1 cellular context compared by ENCODE assay signal in the genomic region with DNA sequence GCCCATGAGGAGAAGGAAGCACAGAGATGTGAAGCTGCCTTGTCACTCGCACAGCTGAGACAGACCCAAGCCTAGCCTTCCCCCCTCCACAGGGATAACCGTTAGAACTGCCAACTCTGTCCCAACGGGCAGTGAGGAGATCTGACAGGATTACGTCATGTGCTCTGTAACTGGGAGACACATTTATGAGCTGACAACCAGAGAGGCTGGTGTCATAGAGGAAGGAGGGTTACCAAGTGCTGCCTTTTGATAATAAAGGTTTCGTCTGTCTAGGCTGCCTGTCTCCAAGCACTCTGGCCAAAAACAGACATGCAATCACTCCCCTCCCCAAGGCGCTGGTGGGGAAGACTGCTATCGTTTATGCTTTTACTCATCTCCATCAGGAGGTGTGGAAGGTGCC.
A peak's percentile ranks its signal among the peaks of the same experiment; 100 is the strongest.
TF ChIP-seq lines count a peak whose summit lies in the region.

No MANE protein-coding gene starts in this region.

TF ChIP-seq in HEK293, 187 proteins besides CTCF, POLR2A, EP300 and RAD21 (continued from another document):
- TF ChIP-seq, protein P1, sequence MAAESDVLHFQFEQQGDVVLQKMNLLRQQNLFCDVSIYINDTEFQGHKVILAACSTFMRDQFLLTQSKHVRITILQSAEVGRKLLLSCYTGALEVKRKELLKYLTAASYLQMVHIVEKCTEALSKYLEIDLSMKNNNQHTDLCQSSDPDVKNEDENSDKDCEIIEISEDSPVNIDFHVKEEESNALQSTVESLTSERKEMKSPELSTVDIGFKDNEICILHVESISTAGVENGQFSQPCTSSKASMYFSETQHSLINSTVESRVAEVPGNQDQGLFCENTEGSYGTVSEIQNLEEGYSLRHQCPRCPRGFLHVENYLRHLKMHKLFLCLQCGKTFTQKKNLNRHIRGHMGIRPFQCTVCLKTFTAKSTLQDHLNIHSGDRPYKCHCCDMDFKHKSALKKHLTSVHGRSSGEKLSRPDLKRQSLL (tag by site-specific recombination; IDR thresholded peaks at IDR 0.05) = no peak
- TF ChIP-seq, protein P2, sequence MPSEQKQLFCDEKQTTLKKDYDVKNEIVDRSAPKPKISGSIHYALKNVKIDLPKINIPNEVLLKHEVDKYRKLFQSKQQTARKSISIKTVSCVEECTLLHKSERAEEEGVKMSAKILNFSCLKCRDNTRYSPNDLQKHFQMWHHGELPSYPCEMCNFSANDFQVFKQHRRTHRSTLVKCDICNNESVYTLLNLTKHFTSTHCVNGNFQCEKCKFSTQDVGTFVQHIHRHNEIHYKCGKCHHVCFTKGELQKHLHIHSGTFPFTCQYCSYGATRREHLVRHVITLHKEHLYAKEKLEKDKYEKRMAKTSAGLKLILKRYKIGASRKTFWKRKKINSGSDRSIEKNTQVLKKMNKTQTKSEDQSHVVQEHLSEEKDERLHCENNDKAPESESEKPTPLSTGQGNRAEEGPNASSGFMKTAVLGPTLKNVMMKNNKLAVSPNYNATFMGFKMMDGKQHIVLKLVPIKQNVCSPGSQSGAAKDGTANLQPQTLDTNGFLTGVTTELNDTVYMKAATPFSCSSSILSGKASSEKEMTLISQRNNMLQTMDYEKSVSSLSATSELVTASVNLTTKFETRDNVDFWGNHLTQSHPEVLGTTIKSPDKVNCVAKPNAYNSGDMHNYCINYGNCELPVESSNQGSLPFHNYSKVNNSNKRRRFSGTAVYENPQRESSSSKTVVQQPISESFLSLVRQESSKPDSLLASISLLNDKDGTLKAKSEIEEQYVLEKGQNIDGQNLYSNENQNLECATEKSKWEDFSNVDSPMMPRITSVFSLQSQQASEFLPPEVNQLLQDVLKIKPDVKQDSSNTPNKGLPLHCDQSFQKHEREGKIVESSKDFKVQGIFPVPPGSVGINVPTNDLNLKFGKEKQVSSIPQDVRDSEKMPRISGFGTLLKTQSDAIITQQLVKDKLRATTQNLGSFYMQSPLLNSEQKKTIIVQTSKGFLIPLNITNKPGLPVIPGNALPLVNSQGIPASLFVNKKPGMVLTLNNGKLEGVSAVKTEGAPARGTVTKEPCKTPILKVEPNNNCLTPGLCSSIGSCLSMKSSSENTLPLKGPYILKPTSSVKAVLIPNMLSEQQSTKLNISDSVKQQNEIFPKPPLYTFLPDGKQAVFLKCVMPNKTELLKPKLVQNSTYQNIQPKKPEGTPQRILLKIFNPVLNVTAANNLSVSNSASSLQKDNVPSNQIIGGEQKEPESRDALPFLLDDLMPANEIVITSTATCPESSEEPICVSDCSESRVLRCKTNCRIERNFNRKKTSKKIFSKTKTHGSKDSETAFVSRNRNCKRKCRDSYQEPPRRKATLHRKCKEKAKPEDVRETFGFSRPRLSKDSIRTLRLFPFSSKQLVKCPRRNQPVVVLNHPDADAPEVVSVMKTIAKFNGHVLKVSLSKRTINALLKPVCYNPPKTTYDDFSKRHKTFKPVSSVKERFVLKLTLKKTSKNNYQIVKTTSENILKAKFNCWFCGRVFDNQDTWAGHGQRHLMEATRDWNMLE (tag by site-specific recombination; conservative IDR thresholded peaks at IDR 0.05; ENCODE audit: low read depth) = peak; percentile 33; the same call in 1 of the 2 replicates
- TF ChIP-seq, protein P3, sequence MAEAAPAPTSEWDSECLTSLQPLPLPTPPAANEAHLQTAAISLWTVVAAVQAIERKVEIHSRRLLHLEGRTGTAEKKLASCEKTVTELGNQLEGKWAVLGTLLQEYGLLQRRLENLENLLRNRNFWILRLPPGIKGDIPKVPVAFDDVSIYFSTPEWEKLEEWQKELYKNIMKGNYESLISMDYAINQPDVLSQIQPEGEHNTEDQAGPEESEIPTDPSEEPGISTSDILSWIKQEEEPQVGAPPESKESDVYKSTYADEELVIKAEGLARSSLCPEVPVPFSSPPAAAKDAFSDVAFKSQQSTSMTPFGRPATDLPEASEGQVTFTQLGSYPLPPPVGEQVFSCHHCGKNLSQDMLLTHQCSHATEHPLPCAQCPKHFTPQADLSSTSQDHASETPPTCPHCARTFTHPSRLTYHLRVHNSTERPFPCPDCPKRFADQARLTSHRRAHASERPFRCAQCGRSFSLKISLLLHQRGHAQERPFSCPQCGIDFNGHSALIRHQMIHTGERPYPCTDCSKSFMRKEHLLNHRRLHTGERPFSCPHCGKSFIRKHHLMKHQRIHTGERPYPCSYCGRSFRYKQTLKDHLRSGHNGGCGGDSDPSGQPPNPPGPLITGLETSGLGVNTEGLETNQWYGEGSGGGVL (tag by site-specific recombination; IDR thresholded peaks at IDR 0.05) = peak; percentile 70
- TF ChIP-seq GLIS2 (tag by site-specific recombination; IDR thresholded peaks at IDR 0.05) = no peak
- no peak for TF ChIP-seq ZNF248 (tag by site-specific recombination; IDR thresholded peaks at IDR 0.05)
- no peak for TF ChIP-seq ZNF521 (tag by site-specific recombination; IDR thresholded peaks at IDR 0.05)
- TF ChIP-seq ZNF560 (tag by site-specific recombination; IDR thresholded peaks at IDR 0.05; ENCODE audit: borderline replicate concordance) = no peak
- no peak for TF ChIP-seq ZNF169 (tag by site-specific recombination; IDR thresholded peaks at IDR 0.05)
- 0 out of 2 replicates have a peak, but pooled peaks have one; percentile 22 for TF ChIP-seq ZNF768 (tag by site-specific recombination; IDR thresholded peaks at IDR 0.05)
- TF ChIP-seq FEZF1 (tag by site-specific recombination; IDR thresholded peaks at IDR 0.05) = peak; percentile 49; the same call in 1 of the 2 replicates
- TF ChIP-seq ZBTB8A (tag by site-specific recombination; IDR thresholded peaks at IDR 0.05) = no peak
- TF ChIP-seq ZNF585B (tag by site-specific recombination; IDR thresholded peaks at IDR 0.05) = no peak
- TF ChIP-seq, protein P4, sequence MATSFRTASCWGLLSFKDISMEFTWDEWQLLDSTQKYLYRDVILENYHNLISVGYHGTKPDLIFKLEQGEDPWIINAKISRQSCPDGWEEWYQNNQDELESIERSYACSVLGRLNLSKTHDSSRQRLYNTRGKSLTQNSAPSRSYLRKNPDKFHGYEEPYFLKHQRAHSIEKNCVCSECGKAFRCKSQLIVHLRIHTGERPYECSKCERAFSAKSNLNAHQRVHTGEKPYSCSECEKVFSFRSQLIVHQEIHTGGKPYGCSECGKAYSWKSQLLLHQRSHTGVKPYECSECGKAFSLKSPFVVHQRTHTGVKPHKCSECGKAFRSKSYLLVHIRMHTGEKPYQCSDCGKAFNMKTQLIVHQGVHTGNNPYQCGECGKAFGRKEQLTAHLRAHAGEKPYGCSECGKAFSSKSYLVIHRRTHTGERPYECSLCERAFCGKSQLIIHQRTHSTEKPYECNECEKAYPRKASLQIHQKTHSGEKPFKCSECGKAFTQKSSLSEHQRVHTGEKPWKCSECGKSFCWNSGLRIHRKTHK (tag by site-specific recombination; IDR thresholded peaks at IDR 0.05) = no peak
- TF ChIP-seq ZNF626 (tag by site-specific recombination; IDR thresholded peaks at IDR 0.05) = no peak
- no peak for TF ChIP-seq ZNF311 (tag by site-specific recombination; IDR thresholded peaks at IDR 0.05; ENCODE audit: borderline replicate concordance)
TF ChIP-seq in HEK293: peak in this region for 28.
